10 cellular contexts compared by ENCODE assay signal in genomic region chr2:133591164-133591563, GRCh38. TPM values are rescaled to one million over a fixed set of nuclear protein-coding genes. Genes with fewer than 3 reads are reported as not detected.
DNase-seq lines count a peak whose midpoint lies in the region; ATAC-seq and TF ChIP-seq lines count a peak whose summit lies in the region.
"Had no signal": no experiment of that assay in that cellular context is flagged by ENCODE, and none has a peak within 500 bp of the region (broad histone marks: within the 10 kb centered on the region; RNA-seq: fewer than 3 reads in every experiment).

No MANE protein-coding gene starts in this region.

- no peaks in the 10 kb centered on the region for H3F3A ChIP-seq in PC-3 (ENCODE audit: low read length, unreplicated experiment)

- no peak overlapping the region for H3K9ac ChIP-seq in PC-3 (ENCODE audit: low read length)

- no peak for TF ChIP-seq POLR2A in heart left ventricle (IDR thresholded peaks at IDR 0.05)
- TF ChIP-seq POLR2A in sigmoid colon (IDR thresholded peaks at IDR 0.05) = no peak

- ATAC-seq in PC-3 (peak; percentile 37), heart left ventricle (peak; percentile 87 to 91 (median 88))

- H3K27me3 ChIP-seq in PC-3 (ENCODE audit: low read length) = no peaks in the 10 kb centered on the region
- H3K27me3 ChIP-seq in heart left ventricle = no peaks in the 10 kb centered on the region
- H3K27me3 ChIP-seq in sigmoid colon = no peaks in the 10 kb centered on the region
- H3K27me3 ChIP-seq: spleen, uterus had no signal

- CTCF ChIA-PET in PC-3 (lab: Charles Lee) = no interaction called here

- H3K4me2 ChIP-seq in PC-3 (ENCODE audit: low read length) = no peak overlapping the region

- H3K4me3 ChIP-seq in PC-3 (ENCODE audit: low read length) = no peak overlapping the region
- H3K4me3 ChIP-seq in heart left ventricle = no peak overlapping the region
- no peak overlapping the region for H3K4me3 ChIP-seq in sigmoid colon
- H3K4me3 ChIP-seq: spleen, uterus had no signal

- BruUV-seq in PC-3 (replicated peaks; lab: Mats Ljungman, UMichigan) = no TSS peak

- no peak for TF ChIP-seq EP300 in Ishikawa (IDR thresholded peaks at IDR 0.05; ENCODE audit: borderline replicate concordance)
- TF ChIP-seq EP300 in sigmoid colon (IDR thresholded peaks at IDR 0.05) = no peak

- H3K36me3 ChIP-seq in PC-3 (ENCODE audit: low read depth, low read length) (no peaks in the 10 kb centered on the region), heart left ventricle (no peaks in the 10 kb centered on the region), sigmoid colon (no peaks in the 10 kb centered on the region)
- H3K36me3 ChIP-seq: spleen, uterus had no signal

- no peak for TF ChIP-seq CTCF in PC-3 (conservative IDR thresholded peaks at IDR 0.05; ENCODE audit: low read depth, low read length)
- TF ChIP-seq CTCF in heart left ventricle (IDR thresholded peaks at IDR 0.05) = peak in 3 of 12 donors; percentile 16 to 28 (median 26)
- no peak for TF ChIP-seq CTCF in sigmoid colon (IDR thresholded peaks at IDR 0.05)

- H3K4me1 ChIP-seq in PC-3 (ENCODE audit: insufficient read depth, low read length) (peaks cover 23% of the 10 kb centered on the region), heart left ventricle (peaks cover 0 to 23% (median 6%) of the 10 kb centered on the region in 12 donors), sigmoid colon (peaks cover 0 to 19% (median 7%) of the 10 kb centered on the region in 4 donors)
- H3K4me1 ChIP-seq: spleen, uterus had no signal

- POLR2A ChIA-PET in PC-3 (lab: Charles Lee; ENCODE audit: unreplicated experiment) = no interaction called here

- no peaks in the 10 kb centered on the region for H3K79me2 ChIP-seq in PC-3 (ENCODE audit: low read length)

- H3K9me3 ChIP-seq in PC-3 (ENCODE audit: low read length) = no peaks in the 10 kb centered on the region
- H3K9me3 ChIP-seq in heart left ventricle = no peaks in the 10 kb centered on the region
- H3K9me3 ChIP-seq in sigmoid colon = no peaks in the 10 kb centered on the region
- H3K9me3 ChIP-seq: spleen, uterus had no signal

- 3 to 11% (median 5%) methylated on average over 4 of the region's 4 CpGs for WGBS in heart left ventricle, 4 donors
- WGBS in sigmoid colon, 2 donors = 2 to 21% methylated on average over 4 of the region's 4 CpGs

- no peak overlapping the region for H2AFZ ChIP-seq in PC-3 (ENCODE audit: low read length)

- H3K27ac ChIP-seq in PC-3 (ENCODE audit: low read length) = no peak overlapping the region
- H3K27ac ChIP-seq in heart left ventricle = peak overlapping the region in 5 of 12 donors; percentile 4 to 27 (median 14)
- H3K27ac ChIP-seq in sigmoid colon = no peak overlapping the region
- H3K27ac ChIP-seq: spleen, uterus had no signal

- no peaks in the 10 kb centered on the region for H4K20me1 ChIP-seq in PC-3 (ENCODE audit: low read length)

- intact Hi-C loops in PC-3 (cut with micrococcal nuclease) (no loop called here), heart left ventricle (cut with DNase I) (loop anchor here in 1 of 10 donors (10.0 kb wide), 1 partner anchor 184 kb away; no protein-coding TSS in a partner anchor), sigmoid colon (cut with DNase I) (no loop called here)

- no peak for TF ChIP-seq RAD21 in Ishikawa (IDR thresholded peaks at IDR 0.05; ENCODE audit: low read depth)

- H3K9me2 ChIP-seq in PC-3 (replicated peaks; ENCODE audit: low read length) = no peaks in the 10 kb centered on the region

- DNase-seq in PC-3 (no peak), heart left ventricle (peak in 4 of 5 donors; percentile 65 to 76 (median 70)), sigmoid colon (peak; percentile 82), NCI-H226 (no peak), NCI-H2107 (lab: John Stamatoyannopoulos, UW) (no peak)
- no peak for DNase-seq in activated CD4-positive, alpha-beta T cell treated with anti-CD3 and anti-CD28 coated beads, Interleukin-2, amount 50 U/mL, for 1 hour
- no peak for DNase-seq in stimulated activated CD4-positive, alpha-beta T cell treated with anti-CD3 and anti-CD28 coated beads, Interleukin-2, amount 100 ng/mL, for 48 hours
- DNase-seq: spleen had no signal

TF ChIP-seq in Ishikawa, 13 proteins besides CTCF, POLR2A, EP300 and RAD21:
- TF ChIP-seq NFIC (IDR thresholded peaks at IDR 0.05) (no peak), EGR1 (IDR thresholded peaks at IDR 0.05) (no peak), YY1 (IDR thresholded peaks at IDR 0.05; ENCODE audit: low read depth) (no peak), ZBTB7A (IDR thresholded peaks at IDR 0.05; ENCODE audit: low read depth) (no peak), USF1 (IDR thresholded peaks at IDR 0.05) (peak; percentile 80), FOXM1 (IDR thresholded peaks at IDR 0.05; ENCODE audit: borderline replicate concordance, low read depth) (no peak)
TF ChIP-seq in Ishikawa: peak in this region for 1.

RNA-seq across cellular contexts. Expression of gene NCKAP5, which starts 22.9 kb away (rescaled TPM):
- total RNA-seq in PC-3 (2014; rRNA removed) = 3.2 and 4.8 TPM in 2 replicates
- 10 to 100 TPM in 1 of 9 donors, 1 to 10 TPM in 8; 1.8 to 10.5 (median 6.3) TPM for total RNA-seq in heart left ventricle
- polyA plus RNA-seq in heart left ventricle = 1 to 10 TPM in 1 of 2 donors, under 1 TPM in 1; 0.51 to 2.6 TPM
- under 1 TPM; under 0.01 to 0.83 (median 0.68) TPM for total RNA-seq in sigmoid colon
- polyA plus RNA-seq in sigmoid colon = 1 to 10 TPM in 1 of 3 donors, under 1 TPM in 2; 0.52 to 3.7 (median 0.60) TPM

Comparison
In these comparisons a context has a peak if more than half of its experiments do, and no peak if none do; other contexts are left out.
1. DNase-seq: peak in heart left ventricle (4 of 5) and sigmoid colon (single experiment); none in PC-3 (single experiment), NCI-H226 (single experiment), activated CD4-positive, alpha-beta T cell treated with anti-CD3 and anti-CD28 coated beads, Interleukin-2, amount 50 U/mL, for 1 hour (single experiment), stimulated activated CD4-positive, alpha-beta T cell treated with anti-CD3 and anti-CD28 coated beads, Interleukin-2, amount 100 ng/mL, for 48 hours (0 of 2) and NCI-H2107 (single experiment).